1 cellular context compared by ENCODE assay signal in genomic region chr3:185630182-185630622, GRCh38.
TF ChIP-seq lines count a peak whose summit lies in the region.

No MANE protein-coding gene starts in this region.

TF ChIP-seq in GM23338, 12 proteins besides CTCF, POLR2A, EP300 and RAD21 (continued from another document):
- TF ChIP-seq ETS1 (IDR thresholded peaks at IDR 0.05) (no peak), JUNB (IDR thresholded peaks at IDR 0.05; ENCODE audit: unreplicated experiment) (no peak), ZNF331 (CRISPR knock-in tag; IDR thresholded peaks at IDR 0.05; ENCODE audit: low read depth) (no peak)
